Comparison of ENCODE assay signal across 1 cellular context in the genomic region with DNA sequence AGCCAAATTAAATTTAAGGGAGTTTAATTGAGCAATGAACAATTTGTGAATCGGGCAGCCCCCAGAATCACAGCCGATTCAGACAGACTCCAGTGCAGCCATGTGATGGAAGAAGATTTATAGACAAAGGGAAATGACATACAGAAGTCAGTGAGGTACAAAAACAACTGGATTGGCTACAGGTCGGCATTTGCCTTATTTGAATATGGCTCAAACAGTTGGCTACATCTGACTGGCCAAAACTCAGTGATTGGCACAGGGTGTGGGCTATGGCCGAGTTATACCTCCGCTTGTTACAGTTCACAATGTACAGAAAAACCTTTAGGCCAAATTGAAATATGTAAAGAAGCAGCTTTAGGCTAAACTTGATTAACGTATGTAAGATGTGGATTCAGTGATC.
TF ChIP-seq lines count a peak whose summit lies in the region.

No MANE protein-coding gene starts in this region.

TF ChIP-seq in K562, 482 proteins besides CTCF, POLR2A, EP300 and RAD21 (continued from another document):
- TF ChIP-seq, protein P1, sequence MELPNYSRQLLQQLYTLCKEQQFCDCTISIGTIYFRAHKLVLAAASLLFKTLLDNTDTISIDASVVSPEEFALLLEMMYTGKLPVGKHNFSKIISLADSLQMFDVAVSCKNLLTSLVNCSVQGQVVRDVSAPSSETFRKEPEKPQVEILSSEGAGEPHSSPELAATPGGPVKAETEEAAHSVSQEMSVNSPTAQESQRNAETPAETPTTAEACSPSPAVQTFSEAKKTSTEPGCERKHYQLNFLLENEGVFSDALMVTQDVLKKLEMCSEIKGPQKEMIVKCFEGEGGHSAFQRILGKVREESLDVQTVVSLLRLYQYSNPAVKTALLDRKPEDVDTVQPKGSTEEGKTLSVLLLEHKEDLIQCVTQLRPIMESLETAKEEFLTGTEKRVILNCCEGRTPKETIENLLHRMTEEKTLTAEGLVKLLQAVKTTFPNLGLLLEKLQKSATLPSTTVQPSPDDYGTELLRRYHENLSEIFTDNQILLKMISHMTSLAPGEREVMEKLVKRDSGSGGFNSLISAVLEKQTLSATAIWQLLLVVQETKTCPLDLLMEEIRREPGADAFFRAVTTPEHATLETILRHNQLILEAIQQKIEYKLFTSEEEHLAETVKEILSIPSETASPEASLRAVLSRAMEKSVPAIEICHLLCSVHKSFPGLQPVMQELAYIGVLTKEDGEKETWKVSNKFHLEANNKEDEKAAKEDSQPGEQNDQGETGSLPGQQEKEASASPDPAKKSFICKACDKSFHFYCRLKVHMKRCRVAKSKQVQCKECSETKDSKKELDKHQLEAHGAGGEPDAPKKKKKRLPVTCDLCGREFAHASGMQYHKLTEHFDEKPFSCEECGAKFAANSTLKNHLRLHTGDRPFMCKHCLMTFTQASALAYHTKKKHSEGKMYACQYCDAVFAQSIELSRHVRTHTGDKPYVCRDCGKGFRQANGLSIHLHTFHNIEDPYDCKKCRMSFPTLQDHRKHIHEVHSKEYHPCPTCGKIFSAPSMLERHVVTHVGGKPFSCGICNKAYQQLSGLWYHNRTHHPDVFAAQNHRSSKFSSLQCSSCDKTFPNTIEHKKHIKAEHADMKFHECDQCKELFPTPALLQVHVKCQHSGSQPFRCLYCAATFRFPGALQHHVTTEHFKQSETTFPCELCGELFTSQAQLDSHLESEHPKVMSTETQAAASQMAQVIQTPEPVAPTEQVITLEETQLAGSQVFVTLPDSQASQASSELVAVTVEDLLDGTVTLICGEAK (IDR thresholded peaks at IDR 0.05): no peak
- TF ChIP-seq, protein P1 (CRISPR knock-in tag; IDR thresholded peaks at IDR 0.05): no peak
- TF ChIP-seq ILF3 (IDR thresholded peaks at IDR 0.05; ENCODE audit: borderline replicate concordance) (no peak), ZKSCAN8 (CRISPR knock-in tag; IDR thresholded peaks at IDR 0.05) (no peak), FOXM1 (IDR thresholded peaks at IDR 0.05; ENCODE audit: low read depth) (peak; percentile 63), FOXM1 (CRISPR knock-in tag; IDR thresholded peaks at IDR 0.05; ENCODE audit: low read depth) (no peak)
TF ChIP-seq in K562: peak in this region for 3.
